In genomic region chr1:9455487-9456237, GRCh38 we compare ENCODE assay signal across 1 cellular context.
TF ChIP-seq lines count a peak whose summit lies in the region.

No MANE protein-coding gene starts in this region.

TF ChIP-seq in GM23338, 12 proteins besides CTCF, POLR2A, EP300 and RAD21 (continued from another document):
- TF ChIP-seq, protein P1, sequence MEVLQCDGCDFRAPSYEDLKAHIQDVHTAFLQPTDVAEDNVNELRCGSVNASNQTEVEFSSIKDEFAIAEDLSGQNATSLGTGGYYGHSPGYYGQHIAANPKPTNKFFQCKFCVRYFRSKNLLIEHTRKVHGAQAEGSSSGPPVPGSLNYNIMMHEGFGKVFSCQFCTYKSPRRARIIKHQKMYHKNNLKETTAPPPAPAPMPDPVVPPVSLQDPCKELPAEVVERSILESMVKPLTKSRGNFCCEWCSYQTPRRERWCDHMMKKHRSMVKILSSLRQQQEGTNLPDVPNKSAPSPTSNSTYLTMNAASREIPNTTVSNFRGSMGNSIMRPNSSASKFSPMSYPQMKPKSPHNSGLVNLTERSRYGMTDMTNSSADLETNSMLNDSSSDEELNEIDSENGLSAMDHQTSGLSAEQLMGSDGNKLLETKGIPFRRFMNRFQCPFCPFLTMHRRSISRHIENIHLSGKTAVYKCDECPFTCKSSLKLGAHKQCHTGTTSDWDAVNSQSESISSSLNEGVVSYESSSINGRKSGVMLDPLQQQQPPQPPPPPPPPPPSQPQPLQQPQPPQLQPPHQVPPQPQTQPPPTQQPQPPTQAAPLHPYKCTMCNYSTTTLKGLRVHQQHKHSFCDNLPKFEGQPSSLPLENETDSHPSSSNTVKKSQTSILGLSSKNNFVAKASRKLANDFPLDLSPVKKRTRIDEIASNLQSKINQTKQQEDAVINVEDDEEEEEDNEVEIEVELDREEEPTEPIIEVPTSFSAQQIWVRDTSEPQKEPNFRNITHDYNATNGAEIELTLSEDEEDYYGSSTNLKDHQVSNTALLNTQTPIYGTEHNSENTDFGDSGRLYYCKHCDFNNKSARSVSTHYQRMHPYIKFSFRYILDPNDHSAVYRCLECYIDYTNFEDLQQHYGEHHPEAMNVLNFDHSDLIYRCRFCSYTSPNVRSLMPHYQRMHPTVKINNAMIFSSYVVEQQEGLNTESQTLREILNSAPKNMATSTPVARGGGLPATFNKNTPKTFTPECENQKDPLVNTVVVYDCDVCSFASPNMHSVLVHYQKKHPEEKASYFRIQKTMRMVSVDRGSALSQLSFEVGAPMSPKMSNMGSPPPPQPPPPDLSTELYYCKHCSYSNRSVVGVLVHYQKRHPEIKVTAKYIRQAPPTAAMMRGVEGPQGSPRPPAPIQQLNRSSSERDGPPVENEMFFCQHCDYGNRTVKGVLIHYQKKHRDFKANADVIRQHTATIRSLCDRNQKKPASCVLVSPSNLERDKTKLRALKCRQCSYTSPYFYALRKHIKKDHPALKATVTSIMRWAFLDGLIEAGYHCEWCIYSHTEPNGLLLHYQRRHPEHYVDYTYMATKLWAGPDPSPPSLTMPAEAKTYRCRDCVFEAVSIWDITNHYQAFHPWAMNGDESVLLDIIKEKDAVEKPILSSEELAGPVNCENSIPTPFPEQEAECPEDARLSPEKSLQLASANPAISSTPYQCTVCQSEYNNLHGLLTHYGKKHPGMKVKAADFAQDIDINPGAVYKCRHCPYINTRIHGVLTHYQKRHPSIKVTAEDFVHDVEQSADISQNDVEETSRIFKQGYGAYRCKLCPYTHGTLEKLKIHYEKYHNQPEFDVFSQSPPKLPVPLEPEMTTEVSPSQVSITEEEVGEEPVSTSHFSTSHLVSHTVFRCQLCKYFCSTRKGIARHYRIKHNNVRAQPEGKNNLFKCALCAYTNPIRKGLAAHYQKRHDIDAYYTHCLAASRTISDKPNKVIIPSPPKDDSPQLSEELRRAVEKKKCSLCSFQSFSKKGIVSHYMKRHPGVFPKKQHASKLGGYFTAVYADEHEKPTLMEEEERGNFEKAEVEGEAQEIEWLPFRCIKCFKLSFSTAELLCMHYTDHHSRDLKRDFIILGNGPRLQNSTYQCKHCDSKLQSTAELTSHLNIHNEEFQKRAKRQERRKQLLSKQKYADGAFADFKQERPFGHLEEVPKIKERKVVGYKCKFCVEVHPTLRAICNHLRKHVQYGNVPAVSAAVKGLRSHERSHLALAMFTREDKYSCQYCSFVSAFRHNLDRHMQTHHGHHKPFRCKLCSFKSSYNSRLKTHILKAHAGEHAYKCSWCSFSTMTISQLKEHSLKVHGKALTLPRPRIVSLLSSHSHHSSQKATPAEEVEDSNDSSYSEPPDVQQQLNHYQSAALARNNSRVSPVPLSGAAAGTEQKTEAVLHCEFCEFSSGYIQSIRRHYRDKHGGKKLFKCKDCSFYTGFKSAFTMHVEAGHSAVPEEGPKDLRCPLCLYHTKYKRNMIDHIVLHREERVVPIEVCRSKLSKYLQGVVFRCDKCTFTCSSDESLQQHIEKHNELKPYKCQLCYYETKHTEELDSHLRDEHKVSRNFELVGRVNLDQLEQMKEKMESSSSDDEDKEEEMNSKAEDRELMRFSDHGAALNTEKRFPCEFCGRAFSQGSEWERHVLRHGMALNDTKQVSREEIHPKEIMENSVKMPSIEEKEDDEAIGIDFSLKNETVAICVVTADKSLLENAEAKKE (CRISPR knock-in tag; IDR thresholded peaks at IDR 0.05): no peak
- TF ChIP-seq STAT1 (IDR thresholded peaks at IDR 0.05; ENCODE audit: unreplicated experiment) (no peak), EZH2 (IDR thresholded peaks at IDR 0.05; ENCODE audit: low read depth, unreplicated experiment) (no peak), ZNF331 (CRISPR knock-in tag; IDR thresholded peaks at IDR 0.05; ENCODE audit: low read depth) (no peak), NANOG (IDR thresholded peaks at IDR 0.05; ENCODE audit: borderline replicate concordance) (no peak), POLR2AphosphoS5 (IDR thresholded peaks at IDR 0.05; ENCODE audit: low read depth) (no peak), JUNB (IDR thresholded peaks at IDR 0.05; ENCODE audit: unreplicated experiment) (no peak), EZH2phosphoT487 (IDR thresholded peaks at IDR 0.05; ENCODE audit: unreplicated experiment) (no peak)
- TF ChIP-seq, protein P2, sequence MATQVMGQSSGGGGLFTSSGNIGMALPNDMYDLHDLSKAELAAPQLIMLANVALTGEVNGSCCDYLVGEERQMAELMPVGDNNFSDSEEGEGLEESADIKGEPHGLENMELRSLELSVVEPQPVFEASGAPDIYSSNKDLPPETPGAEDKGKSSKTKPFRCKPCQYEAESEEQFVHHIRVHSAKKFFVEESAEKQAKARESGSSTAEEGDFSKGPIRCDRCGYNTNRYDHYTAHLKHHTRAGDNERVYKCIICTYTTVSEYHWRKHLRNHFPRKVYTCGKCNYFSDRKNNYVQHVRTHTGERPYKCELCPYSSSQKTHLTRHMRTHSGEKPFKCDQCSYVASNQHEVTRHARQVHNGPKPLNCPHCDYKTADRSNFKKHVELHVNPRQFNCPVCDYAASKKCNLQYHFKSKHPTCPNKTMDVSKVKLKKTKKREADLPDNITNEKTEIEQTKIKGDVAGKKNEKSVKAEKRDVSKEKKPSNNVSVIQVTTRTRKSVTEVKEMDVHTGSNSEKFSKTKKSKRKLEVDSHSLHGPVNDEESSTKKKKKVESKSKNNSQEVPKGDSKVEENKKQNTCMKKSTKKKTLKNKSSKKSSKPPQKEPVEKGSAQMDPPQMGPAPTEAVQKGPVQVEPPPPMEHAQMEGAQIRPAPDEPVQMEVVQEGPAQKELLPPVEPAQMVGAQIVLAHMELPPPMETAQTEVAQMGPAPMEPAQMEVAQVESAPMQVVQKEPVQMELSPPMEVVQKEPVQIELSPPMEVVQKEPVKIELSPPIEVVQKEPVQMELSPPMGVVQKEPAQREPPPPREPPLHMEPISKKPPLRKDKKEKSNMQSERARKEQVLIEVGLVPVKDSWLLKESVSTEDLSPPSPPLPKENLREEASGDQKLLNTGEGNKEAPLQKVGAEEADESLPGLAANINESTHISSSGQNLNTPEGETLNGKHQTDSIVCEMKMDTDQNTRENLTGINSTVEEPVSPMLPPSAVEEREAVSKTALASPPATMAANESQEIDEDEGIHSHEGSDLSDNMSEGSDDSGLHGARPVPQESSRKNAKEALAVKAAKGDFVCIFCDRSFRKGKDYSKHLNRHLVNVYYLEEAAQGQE (IDR thresholded peaks at IDR 0.05; ENCODE audit: unreplicated experiment): no peak
TF ChIP-seq in GM23338: peak in this region for 0.
